ENCODE assay signal across 6 cellular contexts in genomic region chrY:22935977-22936746, GRCh38. TPM values are rescaled to one million over a fixed set of nuclear protein-coding genes. Genes with fewer than 3 reads are reported as not detected.
"Had no signal": no experiment of that assay in that cellular context is flagged by ENCODE, and none has a peak within 500 bp of the region (broad histone marks: within the 10 kb centered on the region; RNA-seq: fewer than 3 reads in every experiment).

No MANE protein-coding gene starts in this region.

RNA-seq across cellular contexts. Expression of gene BPY2, which starts 47.9 kb away (rescaled TPM):
- total RNA-seq: HepG2, HT-29, HT1080, IMR-90, K562 had no signal
- polyA plus RNA-seq: HepG2, IgD-negative memory B cell, IMR-90, K562 had no signal
